Comparison of ENCODE assay signal across 1 cellular context in genomic region chr7:143240323-143241168, GRCh38.
TF ChIP-seq lines count a peak whose summit lies in the region.

No MANE protein-coding gene starts in this region.

TF ChIP-seq in WTC11, 78 proteins besides CTCF, POLR2A, EP300 and RAD21 (continued from another document):
- no peak for TF ChIP-seq PRDM15 (CRISPR knock-in tag; IDR thresholded peaks at IDR 0.05)
